Comparison of ENCODE assay signal across 1 cellular context in the genomic region with DNA sequence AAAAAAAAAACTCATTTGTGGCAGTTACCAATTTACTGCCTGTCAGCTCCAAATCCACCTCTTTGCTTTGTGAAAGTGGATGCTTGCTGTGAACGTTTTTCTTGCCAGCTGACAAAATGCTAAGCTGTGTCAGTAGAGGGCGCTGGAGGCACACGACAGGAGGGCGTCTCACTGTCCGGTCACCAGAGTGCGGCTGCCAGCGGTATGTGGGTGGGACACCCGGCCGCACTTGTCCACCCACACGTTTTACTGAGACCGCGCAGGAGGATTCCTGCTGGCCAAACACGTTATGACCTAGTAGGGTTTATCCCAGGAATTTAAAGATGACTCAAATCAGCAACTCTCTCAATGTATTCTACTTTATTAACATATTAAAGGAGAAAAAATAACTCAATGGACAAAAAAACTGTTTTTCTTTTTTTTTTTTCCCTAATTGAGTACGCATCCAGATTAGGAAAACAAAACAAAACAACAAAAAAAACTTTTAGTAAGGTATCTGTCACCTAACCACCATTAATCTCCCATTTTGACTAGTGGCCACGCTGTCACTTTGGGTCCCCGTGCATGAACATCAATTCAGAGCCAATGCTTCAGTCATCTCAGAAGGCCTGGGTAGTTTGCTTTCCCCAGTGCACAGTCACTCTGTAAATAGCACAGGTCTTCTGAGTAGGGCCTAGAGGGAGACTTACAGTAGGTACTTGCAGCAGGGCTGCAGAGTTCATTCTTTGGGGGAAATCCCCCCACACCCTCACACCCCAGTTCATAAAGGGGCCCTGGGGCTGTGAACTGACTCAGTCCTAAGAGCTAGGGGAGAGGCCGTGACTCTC.
TF ChIP-seq lines count a peak whose summit lies in the region.

No MANE protein-coding gene starts in this region.

TF ChIP-seq in HepG2, 621 proteins besides CTCF, POLR2A, EP300 and RAD21 (continued from another document and continues in another):
- TF ChIP-seq, protein P1, sequence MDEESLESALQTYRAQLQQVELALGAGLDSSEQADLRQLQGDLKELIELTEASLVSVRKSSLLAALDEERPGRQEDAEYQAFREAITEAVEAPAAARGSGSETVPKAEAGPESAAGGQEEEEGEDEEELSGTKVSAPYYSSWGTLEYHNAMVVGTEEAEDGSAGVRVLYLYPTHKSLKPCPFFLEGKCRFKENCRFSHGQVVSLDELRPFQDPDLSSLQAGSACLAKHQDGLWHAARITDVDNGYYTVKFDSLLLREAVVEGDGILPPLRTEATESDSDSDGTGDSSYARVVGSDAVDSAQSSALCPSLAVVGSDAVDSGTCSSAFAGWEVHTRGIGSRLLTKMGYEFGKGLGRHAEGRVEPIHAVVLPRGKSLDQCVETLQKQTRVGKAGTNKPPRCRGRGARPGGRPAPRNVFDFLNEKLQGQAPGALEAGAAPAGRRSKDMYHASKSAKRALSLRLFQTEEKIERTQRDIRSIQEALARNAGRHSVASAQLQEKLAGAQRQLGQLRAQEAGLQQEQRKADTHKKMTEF (CRISPR knock-in tag; IDR thresholded peaks at IDR 0.05): peak; percentile 67; the same call in 1 of the 2 replicates
- no peak for TF ChIP-seq ZNF20 (CRISPR knock-in tag; IDR thresholded peaks at IDR 0.05)
- no peak for TF ChIP-seq PHF5A (CRISPR knock-in tag; IDR thresholded peaks at IDR 0.05; ENCODE audit: low read depth, unreplicated experiment)
- TF ChIP-seq FOXO1 (CRISPR knock-in tag; IDR thresholded peaks at IDR 0.05): 0 out of 2 replicates have a peak, but pooled peaks have one; percentile 9
- TF ChIP-seq CENPT (CRISPR knock-in tag; IDR thresholded peaks at IDR 0.05; ENCODE audit: low read depth): no peak
- no peak for TF ChIP-seq ZNF549 (CRISPR knock-in tag; IDR thresholded peaks at IDR 0.05)
- TF ChIP-seq CCDC6 (CRISPR knock-in tag; IDR thresholded peaks at IDR 0.05): no peak
- TF ChIP-seq ZNF256 (CRISPR knock-in tag; conservative IDR thresholded peaks at IDR 0.05): no peak
- TF ChIP-seq, protein P2, sequence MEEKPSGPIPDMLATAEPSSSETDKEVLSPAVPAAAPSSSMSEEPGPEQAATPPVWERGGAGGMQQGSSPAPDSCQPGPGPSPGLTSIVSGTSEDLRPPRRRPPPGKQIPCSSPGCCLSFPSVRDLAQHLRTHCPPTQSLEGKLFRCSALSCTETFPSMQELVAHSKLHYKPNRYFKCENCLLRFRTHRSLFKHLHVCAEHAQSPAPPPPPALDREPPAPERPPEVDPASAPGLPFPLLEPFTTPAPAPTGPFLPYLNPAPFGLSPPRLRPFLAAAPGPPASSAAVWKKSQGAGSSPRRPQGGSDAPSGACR (CRISPR knock-in tag; IDR thresholded peaks at IDR 0.05): no peak
- TF ChIP-seq GLI4 (CRISPR knock-in tag; IDR thresholded peaks at IDR 0.05; ENCODE audit: borderline replicate concordance): no peak
- TF ChIP-seq, protein P3, sequence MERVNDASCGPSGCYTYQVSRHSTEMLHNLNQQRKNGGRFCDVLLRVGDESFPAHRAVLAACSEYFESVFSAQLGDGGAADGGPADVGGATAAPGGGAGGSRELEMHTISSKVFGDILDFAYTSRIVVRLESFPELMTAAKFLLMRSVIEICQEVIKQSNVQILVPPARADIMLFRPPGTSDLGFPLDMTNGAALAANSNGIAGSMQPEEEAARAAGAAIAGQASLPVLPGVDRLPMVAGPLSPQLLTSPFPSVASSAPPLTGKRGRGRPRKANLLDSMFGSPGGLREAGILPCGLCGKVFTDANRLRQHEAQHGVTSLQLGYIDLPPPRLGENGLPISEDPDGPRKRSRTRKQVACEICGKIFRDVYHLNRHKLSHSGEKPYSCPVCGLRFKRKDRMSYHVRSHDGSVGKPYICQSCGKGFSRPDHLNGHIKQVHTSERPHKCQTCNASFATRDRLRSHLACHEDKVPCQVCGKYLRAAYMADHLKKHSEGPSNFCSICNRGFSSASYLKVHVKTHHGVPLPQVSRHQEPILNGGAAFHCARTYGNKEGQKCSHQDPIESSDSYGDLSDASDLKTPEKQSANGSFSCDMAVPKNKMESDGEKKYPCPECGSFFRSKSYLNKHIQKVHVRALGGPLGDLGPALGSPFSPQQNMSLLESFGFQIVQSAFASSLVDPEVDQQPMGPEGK (CRISPR knock-in tag; IDR thresholded peaks at IDR 0.05): no peak
- no peak for TF ChIP-seq RBM22 (optimal IDR thresholded peaks at IDR 0.05; ENCODE audit: low read length)
- TF ChIP-seq ZNF350 (CRISPR knock-in tag; IDR thresholded peaks at IDR 0.05; ENCODE audit: borderline replicate concordance, low read depth): no peak
- TF ChIP-seq ZNF335 (CRISPR knock-in tag; IDR thresholded peaks at IDR 0.05): peak; percentile 74
- TF ChIP-seq, protein P4, sequence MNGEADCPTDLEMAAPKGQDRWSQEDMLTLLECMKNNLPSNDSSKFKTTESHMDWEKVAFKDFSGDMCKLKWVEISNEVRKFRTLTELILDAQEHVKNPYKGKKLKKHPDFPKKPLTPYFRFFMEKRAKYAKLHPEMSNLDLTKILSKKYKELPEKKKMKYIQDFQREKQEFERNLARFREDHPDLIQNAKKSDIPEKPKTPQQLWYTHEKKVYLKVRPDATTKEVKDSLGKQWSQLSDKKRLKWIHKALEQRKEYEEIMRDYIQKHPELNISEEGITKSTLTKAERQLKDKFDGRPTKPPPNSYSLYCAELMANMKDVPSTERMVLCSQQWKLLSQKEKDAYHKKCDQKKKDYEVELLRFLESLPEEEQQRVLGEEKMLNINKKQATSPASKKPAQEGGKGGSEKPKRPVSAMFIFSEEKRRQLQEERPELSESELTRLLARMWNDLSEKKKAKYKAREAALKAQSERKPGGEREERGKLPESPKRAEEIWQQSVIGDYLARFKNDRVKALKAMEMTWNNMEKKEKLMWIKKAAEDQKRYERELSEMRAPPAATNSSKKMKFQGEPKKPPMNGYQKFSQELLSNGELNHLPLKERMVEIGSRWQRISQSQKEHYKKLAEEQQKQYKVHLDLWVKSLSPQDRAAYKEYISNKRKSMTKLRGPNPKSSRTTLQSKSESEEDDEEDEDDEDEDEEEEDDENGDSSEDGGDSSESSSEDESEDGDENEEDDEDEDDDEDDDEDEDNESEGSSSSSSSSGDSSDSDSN (CRISPR knock-in tag; IDR thresholded peaks at IDR 0.05): no peak
- TF ChIP-seq, protein P5, sequence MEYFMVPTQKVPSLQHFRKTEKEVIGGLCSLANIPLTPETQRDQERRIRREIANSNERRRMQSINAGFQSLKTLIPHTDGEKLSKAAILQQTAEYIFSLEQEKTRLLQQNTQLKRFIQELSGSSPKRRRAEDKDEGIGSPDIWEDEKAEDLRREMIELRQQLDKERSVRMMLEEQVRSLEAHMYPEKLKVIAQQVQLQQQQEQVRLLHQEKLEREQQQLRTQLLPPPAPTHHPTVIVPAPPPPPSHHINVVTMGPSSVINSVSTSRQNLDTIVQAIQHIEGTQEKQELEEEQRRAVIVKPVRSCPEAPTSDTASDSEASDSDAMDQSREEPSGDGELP (IDR thresholded peaks at IDR 0.05; ENCODE audit: borderline replicate concordance, low read depth): peak; percentile 74; the same call in 1 of the 2 replicates
- no peak for TF ChIP-seq NAIF1 (CRISPR knock-in tag; IDR thresholded peaks at IDR 0.05; ENCODE audit: borderline replicate concordance)
- TF ChIP-seq, protein P6, sequence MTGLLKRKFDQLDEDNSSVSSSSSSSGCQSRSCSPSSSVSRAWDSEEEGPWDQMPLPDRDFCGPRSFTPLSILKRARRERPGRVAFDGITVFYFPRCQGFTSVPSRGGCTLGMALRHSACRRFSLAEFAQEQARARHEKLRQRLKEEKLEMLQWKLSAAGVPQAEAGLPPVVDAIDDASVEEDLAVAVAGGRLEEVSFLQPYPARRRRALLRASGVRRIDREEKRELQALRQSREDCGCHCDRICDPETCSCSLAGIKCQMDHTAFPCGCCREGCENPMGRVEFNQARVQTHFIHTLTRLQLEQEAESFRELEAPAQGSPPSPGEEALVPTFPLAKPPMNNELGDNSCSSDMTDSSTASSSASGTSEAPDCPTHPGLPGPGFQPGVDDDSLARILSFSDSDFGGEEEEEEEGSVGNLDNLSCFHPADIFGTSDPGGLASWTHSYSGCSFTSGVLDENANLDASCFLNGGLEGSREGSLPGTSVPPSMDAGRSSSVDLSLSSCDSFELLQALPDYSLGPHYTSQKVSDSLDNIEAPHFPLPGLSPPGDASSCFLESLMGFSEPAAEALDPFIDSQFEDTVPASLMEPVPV (CRISPR knock-in tag; IDR thresholded peaks at IDR 0.05): no peak
- no peak for TF ChIP-seq PPARG (CRISPR knock-in tag; conservative IDR thresholded peaks at IDR 0.05)
- TF ChIP-seq, protein P7, sequence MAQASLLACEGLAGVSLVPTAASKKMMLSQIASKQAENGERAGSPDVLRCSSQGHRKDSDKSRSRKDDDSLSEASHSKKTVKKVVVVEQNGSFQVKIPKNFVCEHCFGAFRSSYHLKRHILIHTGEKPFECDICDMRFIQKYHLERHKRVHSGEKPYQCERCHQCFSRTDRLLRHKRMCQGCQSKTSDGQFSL (CRISPR knock-in tag; IDR thresholded peaks at IDR 0.05): no peak
- TF ChIP-seq SNAPC2 (CRISPR knock-in tag; IDR thresholded peaks at IDR 0.05): no peak
- TF ChIP-seq, protein P8, sequence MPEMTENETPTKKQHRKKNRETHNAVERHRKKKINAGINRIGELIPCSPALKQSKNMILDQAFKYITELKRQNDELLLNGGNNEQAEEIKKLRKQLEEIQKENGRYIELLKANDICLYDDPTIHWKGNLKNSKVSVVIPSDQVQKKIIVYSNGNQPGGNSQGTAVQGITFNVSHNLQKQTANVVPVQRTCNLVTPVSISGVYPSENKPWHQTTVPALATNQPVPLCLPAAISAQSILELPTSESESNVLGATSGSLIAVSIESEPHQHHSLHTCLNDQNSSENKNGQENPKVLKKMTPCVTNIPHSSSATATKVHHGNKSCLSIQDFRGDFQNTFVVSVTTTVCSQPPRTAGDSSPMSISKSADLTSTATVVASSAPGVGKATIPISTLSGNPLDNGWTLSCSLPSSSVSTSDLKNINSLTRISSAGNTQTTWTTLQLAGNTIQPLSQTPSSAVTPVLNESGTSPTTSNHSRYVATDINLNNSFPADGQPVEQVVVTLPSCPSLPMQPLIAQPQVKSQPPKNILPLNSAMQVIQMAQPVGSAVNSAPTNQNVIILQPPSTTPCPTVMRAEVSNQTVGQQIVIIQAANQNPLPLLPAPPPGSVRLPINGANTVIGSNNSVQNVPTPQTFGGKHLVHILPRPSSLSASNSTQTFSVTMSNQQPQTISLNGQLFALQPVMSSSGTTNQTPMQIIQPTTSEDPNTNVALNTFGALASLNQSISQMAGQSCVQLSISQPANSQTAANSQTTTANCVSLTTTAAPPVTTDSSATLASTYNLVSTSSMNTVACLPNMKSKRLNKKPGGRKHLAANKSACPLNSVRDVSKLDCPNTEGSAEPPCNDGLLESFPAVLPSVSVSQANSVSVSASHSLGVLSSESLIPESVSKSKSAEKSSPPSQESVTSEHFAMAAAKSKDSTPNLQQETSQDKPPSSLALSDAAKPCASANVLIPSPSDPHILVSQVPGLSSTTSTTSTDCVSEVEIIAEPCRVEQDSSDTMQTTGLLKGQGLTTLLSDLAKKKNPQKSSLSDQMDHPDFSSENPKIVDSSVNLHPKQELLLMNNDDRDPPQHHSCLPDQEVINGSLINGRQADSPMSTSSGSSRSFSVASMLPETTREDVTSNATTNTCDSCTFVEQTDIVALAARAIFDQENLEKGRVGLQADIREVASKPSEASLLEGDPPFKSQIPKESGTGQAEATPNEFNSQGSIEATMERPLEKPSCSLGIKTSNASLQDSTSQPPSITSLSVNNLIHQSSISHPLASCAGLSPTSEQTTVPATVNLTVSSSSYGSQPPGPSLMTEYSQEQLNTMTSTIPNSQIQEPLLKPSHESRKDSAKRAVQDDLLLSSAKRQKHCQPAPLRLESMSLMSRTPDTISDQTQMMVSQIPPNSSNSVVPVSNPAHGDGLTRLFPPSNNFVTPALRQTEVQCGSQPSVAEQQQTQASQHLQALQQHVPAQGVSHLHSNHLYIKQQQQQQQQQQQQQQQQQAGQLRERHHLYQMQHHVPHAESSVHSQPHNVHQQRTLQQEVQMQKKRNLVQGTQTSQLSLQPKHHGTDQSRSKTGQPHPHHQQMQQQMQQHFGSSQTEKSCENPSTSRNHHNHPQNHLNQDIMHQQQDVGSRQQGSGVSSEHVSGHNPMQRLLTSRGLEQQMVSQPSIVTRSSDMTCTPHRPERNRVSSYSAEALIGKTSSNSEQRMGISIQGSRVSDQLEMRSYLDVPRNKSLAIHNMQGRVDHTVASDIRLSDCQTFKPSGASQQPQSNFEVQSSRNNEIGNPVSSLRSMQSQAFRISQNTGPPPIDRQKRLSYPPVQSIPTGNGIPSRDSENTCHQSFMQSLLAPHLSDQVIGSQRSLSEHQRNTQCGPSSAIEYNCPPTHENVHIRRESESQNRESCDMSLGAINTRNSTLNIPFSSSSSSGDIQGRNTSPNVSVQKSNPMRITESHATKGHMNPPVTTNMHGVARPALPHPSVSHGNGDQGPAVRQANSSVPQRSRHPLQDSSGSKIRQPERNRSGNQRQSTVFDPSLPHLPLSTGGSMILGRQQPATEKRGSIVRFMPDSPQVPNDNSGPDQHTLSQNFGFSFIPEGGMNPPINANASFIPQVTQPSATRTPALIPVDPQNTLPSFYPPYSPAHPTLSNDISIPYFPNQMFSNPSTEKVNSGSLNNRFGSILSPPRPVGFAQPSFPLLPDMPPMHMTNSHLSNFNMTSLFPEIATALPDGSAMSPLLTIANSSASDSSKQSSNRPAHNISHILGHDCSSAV (CRISPR knock-in tag; IDR thresholded peaks at IDR 0.05; ENCODE audit: borderline replicate concordance): no peak
- peak; percentile 43; the same call in 1 of the 2 replicates for TF ChIP-seq THAP11 (CRISPR knock-in tag; IDR thresholded peaks at IDR 0.05)
- no peak for TF ChIP-seq ZNF17 (CRISPR knock-in tag; IDR thresholded peaks at IDR 0.05)
- TF ChIP-seq DNMT3B (CRISPR knock-in tag; conservative IDR thresholded peaks at IDR 0.05): no peak
- TF ChIP-seq, protein P9, sequence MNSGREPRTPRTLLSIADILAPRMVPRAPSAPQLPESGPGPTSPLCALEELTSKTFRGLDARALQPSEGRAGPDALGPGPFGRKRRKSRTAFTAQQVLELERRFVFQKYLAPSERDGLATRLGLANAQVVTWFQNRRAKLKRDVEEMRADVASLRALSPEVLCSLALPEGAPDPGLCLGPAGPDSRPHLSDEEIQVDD (CRISPR knock-in tag; IDR thresholded peaks at IDR 0.05; ENCODE audit: borderline replicate concordance): no peak
- no peak for TF ChIP-seq NONO (IDR thresholded peaks at IDR 0.05)
- no peak for TF ChIP-seq NONO (CRISPR knock-in tag; conservative IDR thresholded peaks at IDR 0.05)
- no peak for TF ChIP-seq ATF7 (IDR thresholded peaks at IDR 0.05)
- TF ChIP-seq ATF7 (CRISPR knock-in tag; IDR thresholded peaks at IDR 0.05): no peak
- TF ChIP-seq, protein P10, sequence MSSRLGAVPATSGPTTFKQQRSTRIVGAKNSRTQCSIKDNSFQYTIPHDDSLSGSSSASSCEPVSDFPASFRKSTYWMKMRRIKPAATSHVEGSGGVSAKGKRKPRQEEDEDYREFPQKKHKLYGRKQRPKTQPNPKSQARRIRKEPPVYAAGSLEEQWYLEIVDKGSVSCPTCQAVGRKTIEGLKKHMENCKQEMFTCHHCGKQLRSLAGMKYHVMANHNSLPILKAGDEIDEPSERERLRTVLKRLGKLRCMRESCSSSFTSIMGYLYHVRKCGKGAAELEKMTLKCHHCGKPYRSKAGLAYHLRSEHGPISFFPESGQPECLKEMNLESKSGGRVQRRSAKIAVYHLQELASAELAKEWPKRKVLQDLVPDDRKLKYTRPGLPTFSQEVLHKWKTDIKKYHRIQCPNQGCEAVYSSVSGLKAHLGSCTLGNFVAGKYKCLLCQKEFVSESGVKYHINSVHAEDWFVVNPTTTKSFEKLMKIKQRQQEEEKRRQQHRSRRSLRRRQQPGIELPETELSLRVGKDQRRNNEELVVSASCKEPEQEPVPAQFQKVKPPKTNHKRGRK (CRISPR knock-in tag; IDR thresholded peaks at IDR 0.05): no peak
- 0 out of 2 replicates have a peak, but pooled peaks have one; percentile 36 for TF ChIP-seq ZNF331 (CRISPR knock-in tag; IDR thresholded peaks at IDR 0.05)
- TF ChIP-seq RCOR2 (CRISPR knock-in tag; IDR thresholded peaks at IDR 0.05): no peak
- TF ChIP-seq HES4 (CRISPR knock-in tag; IDR thresholded peaks at IDR 0.05; ENCODE audit: borderline replicate concordance): no peak
- TF ChIP-seq ZNF34 (CRISPR knock-in tag; IDR thresholded peaks at IDR 0.05; ENCODE audit: borderline replicate concordance): no peak
- TF ChIP-seq CENPX (CRISPR knock-in tag; IDR thresholded peaks at IDR 0.05): no peak
- no peak for TF ChIP-seq NRL (CRISPR knock-in tag; IDR thresholded peaks at IDR 0.05; ENCODE audit: borderline replicate concordance)
- TF ChIP-seq NR2F1 (CRISPR knock-in tag; IDR thresholded peaks at IDR 0.05): no peak
